1 cellular context compared by ENCODE assay signal in genomic region chr16:57807252-57807967, GRCh38.
TF ChIP-seq lines count a peak whose summit lies in the region.

No MANE protein-coding gene starts in this region.

TF ChIP-seq in IMR-90, 13 proteins besides CTCF, POLR2A, EP300 and RAD21:
- TF ChIP-seq USF2 (IDR thresholded peaks at IDR 0.05; ENCODE audit: low read depth, low read length) = no peak
